Comparison of ENCODE assay signal across 3 cellular contexts in the genomic region with DNA sequence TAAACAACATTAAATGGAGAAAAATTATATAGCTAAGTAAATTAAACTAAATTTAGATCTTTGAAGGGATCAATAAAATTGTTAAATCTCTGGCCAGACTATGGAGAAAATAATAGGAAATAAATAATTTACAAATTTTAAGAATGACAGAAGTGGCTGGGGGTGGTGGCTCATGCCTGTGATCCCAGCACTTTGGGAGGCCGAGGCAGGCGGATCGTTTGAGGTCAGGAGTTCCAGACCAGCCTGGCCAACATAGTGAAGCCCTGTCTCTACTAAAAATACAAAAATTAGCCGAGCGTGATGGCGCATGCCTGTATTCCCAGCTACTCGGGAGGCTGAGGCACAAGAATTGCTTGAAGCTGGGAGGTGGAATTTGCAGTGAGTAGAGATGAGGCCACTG. TPM values are rescaled to one million over a fixed set of nuclear protein-coding genes. Genes with fewer than 3 reads are reported as not detected.
"Had no signal": no experiment of that assay in that cellular context is flagged by ENCODE, and none has a peak within 500 bp of the region (broad histone marks: within the 10 kb centered on the region; RNA-seq: fewer than 3 reads in every experiment).

No MANE protein-coding gene starts in this region.

RNA-seq across cellular contexts. Expression of a gene that starts 58.6 kb away (rescaled TPM):
- total RNA-seq: HT-29, LHCN-M2, SJCRH30 had no signal
